In genomic region chr6:30211306-30211705, GRCh38 we compare ENCODE assay signal across 9 cellular contexts. TPM values are rescaled to one million over a fixed set of nuclear protein-coding genes. Genes with fewer than 3 reads are reported as not detected.
DNase-seq lines count a peak whose midpoint lies in the region; ATAC-seq and TF ChIP-seq lines count a peak whose summit lies in the region.
"Had no signal": no experiment of that assay in that cellular context is flagged by ENCODE, and none has a peak within 500 bp of the region (broad histone marks: within the 10 kb centered on the region; RNA-seq: fewer than 3 reads in every experiment).

No MANE protein-coding gene starts in this region.

- WGBS in trophoblast cell (ENCODE audit: extremely low coverage, insufficient coverage, insufficient read length) = no CpG with 5 or more reads among the region's 2 CpGs

- H3K27me3 ChIP-seq in OCI-LY3 (ENCODE audit: low read depth, low read length) = no peaks in the 10 kb centered on the region
- H3K27me3 ChIP-seq in trophoblast cell (ENCODE audit: insufficient read depth, low read length) = no peaks in the 10 kb centered on the region

- no peak overlapping the region for H2AK5ac ChIP-seq in trophoblast cell (ENCODE audit: low read length)

- no peak overlapping the region for H3K4me3 Mint-ChIP-seq in endothelial cell (ENCODE audit: unreplicated experiment)

- no peak overlapping the region for H2BK12ac ChIP-seq in trophoblast cell (ENCODE audit: low read length)

- no peak for ATAC-seq in HG02588 (IDR thresholded peaks at IDR 0.05; ENCODE audit: unreplicated experiment)

- H3K9ac ChIP-seq in OCI-LY3 (ENCODE audit: low read length) = no peak overlapping the region
- H3K9ac ChIP-seq in trophoblast cell (ENCODE audit: low read length) = no peak overlapping the region

- H3K4me2 ChIP-seq in OCI-LY3 (ENCODE audit: low read length) (peak overlapping the region; percentile 68), trophoblast cell (ENCODE audit: low read length) (peak overlapping the region; percentile 18)

- peaks cover 46% of the 10 kb centered on the region for H3K4me1 Mint-ChIP-seq in endothelial cell (ENCODE audit: unreplicated experiment)

- H2BK5ac ChIP-seq in trophoblast cell (ENCODE audit: low read depth, low read length, poor library complexity) = no peak overlapping the region

- H3K9me3 Mint-ChIP-seq in endothelial cell (ENCODE audit: unreplicated experiment) = no peaks in the 10 kb centered on the region
- H3K9me3 Mint-ChIP-seq: H9 had no signal

- no peak for DNase-seq in GM12865 (ENCODE audit: low read depth)
- no peak for DNase-seq in endothelial cell (ENCODE audit: low spot score)
- DNase-seq in trophoblast cell = no peak
- DNase-seq in GM13977 (ENCODE audit: low spot score) = no peak
- no peak for DNase-seq in RKO (ENCODE audit: low spot score)
- DNase-seq: H9, NCI-H1417 treated with DMSO at 0.1 percent for 48 hours had no signal

- H3K9me3 ChIP-seq in OCI-LY3 (ENCODE audit: insufficient read depth, low read length) (no peaks in the 10 kb centered on the region), trophoblast cell (ENCODE audit: insufficient read depth, low read depth, low read length) (no peaks in the 10 kb centered on the region)

- in situ Hi-C loops in GM13977 (cut with MboI; ENCODE audit: low pct_unique_long_range_greater_than_20kb, low sequenced_read_pairs, unreplicated experiment) = no loop called here

- peak overlapping the region; percentile 24 for H3K4ac ChIP-seq in trophoblast cell (ENCODE audit: low read depth, low read length)

- peak overlapping the region; percentile 94 for H3K4me3 ChIP-seq in GM12865 (ENCODE audit: low read depth, low read length)
- no peak overlapping the region for H3K4me3 ChIP-seq in OCI-LY3 (ENCODE audit: low read length)
- H3K4me3 ChIP-seq in trophoblast cell (ENCODE audit: low read depth, low read length) = no peak overlapping the region

- peaks cover 45% of the 10 kb centered on the region for H4K20me1 ChIP-seq in OCI-LY3 (ENCODE audit: insufficient read depth, low read length)

- no peak overlapping the region for H3K23ac ChIP-seq in trophoblast cell (ENCODE audit: low read length)

- no peak overlapping the region for H4K8ac ChIP-seq in trophoblast cell (ENCODE audit: low read depth, low read length)

- H3K79me1 ChIP-seq in trophoblast cell (ENCODE audit: low read length) = peaks cover 12% of the 10 kb centered on the region

- H3K36me3 Mint-ChIP-seq in endothelial cell (ENCODE audit: low read depth, unreplicated experiment) = no peaks in the 10 kb centered on the region

- H2AFZ ChIP-seq in OCI-LY3 (ENCODE audit: low read depth, low read length) = no peak overlapping the region
- H2AFZ ChIP-seq in trophoblast cell (ENCODE audit: insufficient read depth, low read length, poor library complexity) = no peak overlapping the region

- no peak overlapping the region for H2BK120ac ChIP-seq in trophoblast cell (ENCODE audit: insufficient read depth, low read length, poor library complexity)

- H3K4me1 ChIP-seq in OCI-LY3 (ENCODE audit: low read length) (peaks cover 22% of the 10 kb centered on the region), trophoblast cell (ENCODE audit: control insufficient read depth in 1 of 2, insufficient read depth in 2 of 2, low read length in 2 of 2) (peaks cover 4 to 11% of the 10 kb centered on the region in 2 experiments)

- H3K36me3 ChIP-seq in OCI-LY3 (replicated peaks; ENCODE audit: low read depth, low read length) = peaks cover 9% of the 10 kb centered on the region
- peaks cover 0 to under 1% of the 10 kb centered on the region in 2 experiments for H3K36me3 ChIP-seq in trophoblast cell (ENCODE audit: control insufficient read depth in 1 of 2, insufficient read depth in 2 of 2, low read length in 2 of 2)

- H3K79me2 ChIP-seq in OCI-LY3 (ENCODE audit: low read length) (peaks cover 64% of the 10 kb centered on the region), trophoblast cell (ENCODE audit: control insufficient read depth, insufficient read depth, low read length, poor library complexity) (peaks cover 11% of the 10 kb centered on the region)

- H3K27ac ChIP-seq in OCI-LY3 (ENCODE audit: low read length) (no peak overlapping the region), trophoblast cell (ENCODE audit: low read depth, low read length) (no peak overlapping the region)

- peak overlapping the region; percentile 41 for H3K27ac Mint-ChIP-seq in endothelial cell (ENCODE audit: unreplicated experiment)

- TF ChIP-seq CTCF in GM12865 (IDR thresholded peaks at IDR 0.05; ENCODE audit: insufficient read depth, low read depth, low read length, missing control alignments) (no peak), OCI-LY3 (IDR thresholded peaks at IDR 0.05; ENCODE audit: low read depth, low read length) (no peak), endothelial cell (IDR thresholded peaks at IDR 0.05; ENCODE audit: unreplicated experiment) (no peak), GM13977 (IDR thresholded peaks at IDR 0.05; ENCODE audit: extremely low read depth, insufficient read depth, missing control alignments) (no peak)

- H3K18ac ChIP-seq in trophoblast cell (ENCODE audit: low read length) = no peak overlapping the region

- no peak overlapping the region for H3K14ac ChIP-seq in trophoblast cell (ENCODE audit: low read length)

- H3K27me3 Mint-ChIP-seq in endothelial cell (ENCODE audit: unreplicated experiment) = peaks cover 7% of the 10 kb centered on the region

- no peak overlapping the region for H4K91ac ChIP-seq in trophoblast cell (ENCODE audit: low read depth, low read length)

- no peak overlapping the region for H4K12ac ChIP-seq in trophoblast cell (ENCODE audit: low read depth, low read length)

RNA-seq across cellular contexts. Expression of gene TRIM26, which starts 1.9 kb away (rescaled TPM):
- total RNA-seq in endothelial cell (ENCODE audit: unreplicated experiment) = 27.1 TPM
- polyA plus RNA-seq in trophoblast cell (2013) = 22.7 and 23.3 TPM in 2 replicates

RNA-seq across cellular contexts. Expression of gene TRIM15, which starts 48.0 kb away (rescaled TPM):
- not detected for total RNA-seq in endothelial cell (ENCODE audit: unreplicated experiment)
- polyA plus RNA-seq in trophoblast cell (2013) = not detected in 2 replicates

RNA-seq across cellular contexts. Expression of gene TRIM10, which starts 50.3 kb away (rescaled TPM):
- total RNA-seq in endothelial cell (ENCODE audit: unreplicated experiment) = not detected
- not detected in 2 replicates for polyA plus RNA-seq in trophoblast cell (2013)
